Comparison of ENCODE assay signal across 1 cellular context in the genomic region with DNA sequence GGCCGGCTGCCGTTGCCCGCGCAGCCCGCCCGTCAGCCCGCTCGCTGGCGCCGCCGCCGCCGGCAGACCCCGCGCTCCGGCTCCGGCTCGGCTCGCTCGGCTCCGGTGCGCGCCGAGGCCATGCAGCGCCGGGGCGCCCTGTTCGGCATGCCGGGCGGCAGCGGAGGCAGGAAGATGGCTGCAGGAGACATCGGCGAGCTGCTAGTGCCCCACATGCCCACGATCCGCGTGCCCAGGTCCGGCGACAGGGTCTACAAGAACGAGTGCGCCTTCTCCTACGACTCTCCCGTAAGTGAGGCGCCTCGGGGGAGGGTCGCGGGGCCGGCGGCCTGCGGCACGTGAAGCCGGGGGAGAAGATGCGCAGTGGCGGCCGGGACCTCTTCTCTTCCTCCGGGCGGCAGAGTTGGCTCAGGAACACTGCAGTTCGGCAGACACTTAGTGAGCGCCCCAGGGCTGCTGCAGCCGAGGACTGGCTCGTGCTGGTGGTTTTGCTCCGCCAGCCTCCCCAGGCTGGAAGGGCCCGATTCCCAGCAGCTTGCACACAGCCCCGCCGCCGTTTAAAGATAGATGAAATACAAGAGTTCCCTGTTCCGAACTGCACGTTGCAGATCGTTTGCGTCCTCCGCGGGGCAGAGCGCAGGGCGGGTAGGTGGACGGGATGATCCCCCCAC.
A peak's percentile ranks its signal among the peaks of the same experiment; 100 is the strongest.
TF ChIP-seq lines count a peak whose summit lies in the region.

No MANE protein-coding gene starts in this region.

TF ChIP-seq in K562, 482 proteins besides CTCF, POLR2A, EP300 and RAD21 (continued from another document):
- TF ChIP-seq ZC3H11A (IDR thresholded peaks at IDR 0.05; ENCODE audit: low read depth, low read length) (no peak), NBN (IDR thresholded peaks at IDR 0.05; ENCODE audit: low read depth) (no peak), BCOR (IDR thresholded peaks at IDR 0.05) (peak; percentile 44), CTBP1 (IDR thresholded peaks at IDR 0.05; ENCODE audit: borderline replicate concordance) (peak; percentile 55; the same call in 1 of the 2 replicates), KDM5B (IDR thresholded peaks at IDR 0.05; ENCODE audit: insufficient replicate concordance, low read depth, low read length) (peak; percentile 64), YY1 (IDR thresholded peaks at IDR 0.05; ENCODE audit: borderline replicate concordance in 1 of 3, control insufficient read depth in 1 of 3, extremely low read depth in 1 of 3, insufficient read depth in 3 of 3, insufficient read length in 1 of 3, insufficient replicate concordance in 2 of 3, low read depth in 1 of 3, low read length in 2 of 3) (peak in 2 of 3 experiments; percentile 30 to 52), ZKSCAN1 (IDR thresholded peaks at IDR 0.05; ENCODE audit: low read depth, low read length) (no peak), RBBP5 (IDR thresholded peaks at IDR 0.05; ENCODE audit: borderline replicate concordance, insufficient read depth, low read length, poor library complexity, severe bottlenecking) (peak; percentile 71), PHF8 (IDR thresholded peaks at IDR 0.05; ENCODE audit: borderline replicate concordance, low read length) (peak; percentile 47; the same call in 1 of the 2 replicates), RBFOX2 (IDR thresholded peaks at IDR 0.05; ENCODE audit: low read depth, low read length) (0 out of 2 replicates have a peak, but pooled peaks have one; percentile 33), POLR2G (IDR thresholded peaks at IDR 0.05; ENCODE audit: low read depth, low read length) (peak; percentile 60), KDM2B (CRISPR knock-in tag; IDR thresholded peaks at IDR 0.05) (peak; percentile 77; the same call in 1 of the 2 replicates), ZNF561 (CRISPR knock-in tag; conservative IDR thresholded peaks at IDR 0.05) (no peak), DNMT1 (IDR thresholded peaks at IDR 0.05) (no peak), HNRNPLL (IDR thresholded peaks at IDR 0.05; ENCODE audit: low read depth, low read length, poor library complexity, severe bottlenecking) (peak; percentile 18), NRF1 (conservative IDR thresholded peaks at IDR 0.05 in 1 of 2, IDR thresholded peaks at IDR 0.05 in 1 of 2) (peak; percentile 51 to 64)
- TF ChIP-seq, protein P1, sequence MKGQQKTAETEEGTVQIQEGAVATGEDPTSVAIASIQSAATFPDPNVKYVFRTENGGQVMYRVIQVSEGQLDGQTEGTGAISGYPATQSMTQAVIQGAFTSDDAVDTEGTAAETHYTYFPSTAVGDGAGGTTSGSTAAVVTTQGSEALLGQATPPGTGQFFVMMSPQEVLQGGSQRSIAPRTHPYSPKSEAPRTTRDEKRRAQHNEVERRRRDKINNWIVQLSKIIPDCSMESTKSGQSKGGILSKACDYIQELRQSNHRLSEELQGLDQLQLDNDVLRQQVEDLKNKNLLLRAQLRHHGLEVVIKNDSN (CRISPR knock-in tag; IDR thresholded peaks at IDR 0.05): peak; percentile 47
- TF ChIP-seq, protein P2, sequence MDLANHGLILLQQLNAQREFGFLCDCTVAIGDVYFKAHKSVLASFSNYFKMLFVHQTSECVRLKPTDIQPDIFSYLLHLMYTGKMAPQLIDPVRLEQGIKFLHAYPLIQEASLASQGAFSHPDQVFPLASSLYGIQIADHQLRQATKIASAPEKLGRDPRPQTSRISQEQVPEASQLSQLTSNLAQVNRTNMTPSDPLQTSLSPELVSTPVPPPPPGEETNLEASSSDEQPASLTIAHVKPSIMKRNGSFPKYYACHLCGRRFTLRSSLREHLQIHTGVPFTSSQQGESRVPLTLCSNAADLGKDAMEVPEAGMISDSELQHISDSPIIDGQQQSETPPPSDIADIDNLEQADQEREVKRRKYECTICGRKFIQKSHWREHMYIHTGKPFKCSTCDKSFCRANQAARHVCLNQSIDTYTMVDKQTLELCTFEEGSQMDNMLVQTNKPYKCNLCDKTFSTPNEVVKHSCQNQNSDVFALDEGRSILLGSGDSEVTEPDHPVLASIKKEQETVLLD (IDR thresholded peaks at IDR 0.05): no peak
- TF ChIP-seq, protein P3, sequence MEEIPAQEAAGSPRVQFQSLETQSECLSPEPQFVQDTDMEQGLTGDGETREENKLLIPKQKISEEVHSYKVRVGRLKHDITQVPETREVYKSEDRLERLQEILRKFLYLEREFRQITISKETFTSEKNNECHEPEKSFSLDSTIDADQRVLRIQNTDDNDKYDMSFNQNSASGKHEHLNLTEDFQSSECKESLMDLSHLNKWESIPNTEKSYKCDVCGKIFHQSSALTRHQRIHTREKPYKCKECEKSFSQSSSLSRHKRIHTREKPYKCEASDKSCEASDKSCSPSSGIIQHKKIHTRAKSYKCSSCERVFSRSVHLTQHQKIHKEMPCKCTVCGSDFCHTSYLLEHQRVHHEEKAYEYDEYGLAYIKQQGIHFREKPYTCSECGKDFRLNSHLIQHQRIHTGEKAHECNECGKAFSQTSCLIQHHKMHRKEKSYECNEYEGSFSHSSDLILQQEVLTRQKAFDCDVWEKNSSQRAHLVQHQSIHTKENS (CRISPR knock-in tag; IDR thresholded peaks at IDR 0.05): no peak
